In the genomic region with DNA sequence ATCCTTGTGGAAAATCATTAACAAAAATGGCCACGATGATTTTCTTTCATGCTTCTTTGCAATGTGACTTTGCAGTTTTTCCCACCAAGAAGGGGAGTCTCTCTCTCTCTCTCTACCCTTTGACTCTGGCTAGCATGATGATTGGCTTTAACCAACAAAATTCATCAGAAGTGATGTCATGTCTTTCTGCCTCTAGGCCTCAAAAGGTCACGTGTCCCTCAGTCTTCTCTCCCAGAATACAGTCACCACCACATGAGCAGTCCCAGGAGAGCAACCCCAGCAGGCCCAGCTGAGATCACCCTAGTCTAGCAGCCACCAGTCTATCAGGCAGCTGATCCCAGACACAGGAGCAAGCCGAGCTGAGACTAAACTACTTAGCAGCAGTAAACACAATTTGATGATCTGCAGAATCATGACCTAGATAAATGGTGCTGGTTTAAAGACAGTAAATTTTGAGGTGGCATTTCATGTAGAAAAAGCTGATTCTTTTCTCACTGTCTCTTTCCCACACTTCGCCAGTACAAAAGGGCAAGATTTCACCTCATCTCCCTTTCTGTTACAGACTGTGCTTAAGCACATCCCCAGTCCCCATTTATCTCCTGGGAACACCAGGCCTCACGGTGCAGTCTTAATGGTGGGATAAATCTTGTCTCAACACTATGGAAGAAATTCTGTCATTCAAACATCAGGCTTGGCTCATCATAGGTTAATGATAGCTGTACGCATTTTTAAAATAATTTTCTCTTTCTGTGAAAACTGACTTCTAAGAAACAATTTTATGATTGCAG, we compare ENCODE assay signal across 11 cellular contexts.
DNase-seq lines count a peak whose midpoint lies in the region; ATAC-seq and TF ChIP-seq lines count a peak whose summit lies in the region.
"Had no signal": no experiment of that assay in that cellular context is flagged by ENCODE, and none has a peak within 500 bp of the region (broad histone marks: within the 10 kb centered on the region; RNA-seq: fewer than 3 reads in every experiment).

No MANE protein-coding gene starts in this region.

- intact Hi-C loops in mammary epithelial cell (cut with micrococcal nuclease): loop anchor here (5.0 to 10.0 kb wide), 3 partner anchors 195 to 385 kb away; no protein-coding TSS in a partner anchor
- intact Hi-C loops in transverse colon (cut with DNase I; ENCODE audit: low total_unique reads): no loop called here

- no peak overlapping the region for H3K27ac ChIP-seq in mammary epithelial cell (ENCODE audit: insufficient read depth, low read depth, low read length)
- peak overlapping the region in 1 of 4 donors; percentile 33 for H3K27ac ChIP-seq in transverse colon
- H3K27ac ChIP-seq: upper lobe of left lung had no signal

- DNase-seq in HFFc6 (peak; percentile 91), mammary epithelial cell (peak; percentile 39), kidney glomerular epithelial cell (lab: John Stamatoyannopoulos, UW) (peak; percentile 62), transverse colon (peak; percentile 10)
- DNase-seq in stimulated activated CD4-positive, alpha-beta T cell treated with anti-CD3 and anti-CD28 coated beads, Interleukin-2, amount 100 ng/mL, for 48 hours: no peak
- DNase-seq in activated T-cell treated with anti-CD3 and anti-CD28 coated beads, Interleukin-2, amount 50 U/mL, for 4 hours: no peak
- DNase-seq in effector CD8-positive, alpha-beta T cell (lab: John Stamatoyannopoulos, UW): no peak
- DNase-seq: NCI-H1092, upper lobe of left lung had no signal

- ATAC-seq in activated T-cell treated with anti-CD3 and anti-CD28 coated beads, Interleukin-2, amount 50 U/mL, for 4 hours: no peak
- no peak for ATAC-seq in activated T-helper 17 cell treated with anti-CD3 and anti-CD28 coated beads, Interleukin-2, amount 50 U/mL, for 72 hours (replicated peaks)

- H3K9ac ChIP-seq in mammary epithelial cell (ENCODE audit: insufficient read depth, low read length): no peak overlapping the region

- H3K36me3 Mint-ChIP-seq in HFFc6 (ENCODE audit: low read depth): peaks cover 17% of the 10 kb centered on the region
- H3K36me3 Mint-ChIP-seq in activated T-cell treated with anti-CD3 and anti-CD28 coated beads, Interleukin-2, amount 50 U/mL, for 4 hours (ENCODE audit: insufficient read depth): no peaks in the 10 kb centered on the region
- no peaks in the 10 kb centered on the region for H3K36me3 Mint-ChIP-seq in activated T-helper 17 cell treated with anti-CD3 and anti-CD28 coated beads, Interleukin-2, amount 50 U/mL, for 72 hours (ENCODE audit: low read depth)
- H3K36me3 Mint-ChIP-seq: activated naive CD8-positive, alpha-beta T cell had no signal

- H3K4me1 Mint-ChIP-seq in HFFc6 (ENCODE audit: low read depth): peaks cover 58% of the 10 kb centered on the region
- no peaks in the 10 kb centered on the region for H3K4me1 Mint-ChIP-seq in activated T-cell treated with anti-CD3 and anti-CD28 coated beads, Interleukin-2, amount 50 U/mL, for 4 hours (ENCODE audit: low read depth)
- no peaks in the 10 kb centered on the region for H3K4me1 Mint-ChIP-seq in activated T-helper 17 cell treated with anti-CD3 and anti-CD28 coated beads, Interleukin-2, amount 50 U/mL, for 72 hours

- no peaks in the 10 kb centered on the region for H3K79me2 ChIP-seq in mammary epithelial cell (ENCODE audit: insufficient read depth, low read length)

- no peaks in the 10 kb centered on the region for H4K20me1 ChIP-seq in mammary epithelial cell (ENCODE audit: insufficient read depth, low read length)

- H3K4me1 ChIP-seq in mammary epithelial cell (ENCODE audit: insufficient read depth, low read length) (peaks cover 10% of the 10 kb centered on the region), transverse colon (no peaks in the 10 kb centered on the region)

- dilution Hi-C loops in mammary epithelial cell (cut with HindIII; ENCODE audit: low sequenced_read_pairs): loop anchor here (25.0 kb wide), 1 partner anchor 393 kb away; no protein-coding TSS in a partner anchor

- no peak for TF ChIP-seq EP300 in transverse colon (IDR thresholded peaks at IDR 0.05; ENCODE audit: low read depth)

- H3K36me3 ChIP-seq in mammary epithelial cell (ENCODE audit: insufficient read depth, low read length) (no peaks in the 10 kb centered on the region), transverse colon (no peaks in the 10 kb centered on the region)
- H3K36me3 ChIP-seq: upper lobe of left lung had no signal

- peak overlapping the region; percentile 74 for H3K27ac Mint-ChIP-seq in HFFc6
- no peak overlapping the region for H3K27ac Mint-ChIP-seq in activated T-helper 17 cell treated with anti-CD3 and anti-CD28 coated beads, Interleukin-2, amount 50 U/mL, for 72 hours
- H3K27ac Mint-ChIP-seq: activated naive CD8-positive, alpha-beta T cell had no signal

- H3K4me2 ChIP-seq in mammary epithelial cell (ENCODE audit: insufficient read depth, low read depth, low read length): no peak overlapping the region

- WGBS in mammary epithelial cell (ENCODE audit: low coverage, missing lambda C conversion rate): 88% methylated on average over 6 of the region's 6 CpGs
- 60 to 65% methylated on average over 4 to 6 of the region's 6 CpGs for WGBS in transverse colon (ENCODE audit: low coverage in 1 of 2), 2 donors

- no peak for TF ChIP-seq POLR2A in transverse colon (IDR thresholded peaks at IDR 0.05)

- CTCF ChIA-PET in mammary epithelial cell (lab: Charles Lee; ENCODE audit: low non-redundant PET): no interaction called here

- H2AFZ ChIP-seq in mammary epithelial cell (ENCODE audit: low read depth, low read length): no peak overlapping the region

- TF ChIP-seq CTCF in HFFc6 (IDR thresholded peaks at IDR 0.05) (no peak), mammary epithelial cell (conservative IDR thresholded peaks at IDR 0.05 in 1 of 2, IDR thresholded peaks at IDR 0.05 in 1 of 2; ENCODE audit: extremely low read depth in 1 of 2, insufficient read depth in 1 of 2, low read depth in 1 of 2, low read length in 2 of 2) (no peak), transverse colon (IDR thresholded peaks at IDR 0.05) (no peak)

- no TSS peak for BruUV-seq in mammary epithelial cell (replicated peaks; lab: Mats Ljungman, UMichigan)

- in situ Hi-C loops in mammary epithelial cell (cut with MboI; ENCODE audit: low sequenced_read_pairs in 2 of 2): no loop called here
- in situ Hi-C loops in transverse colon (cut with MboI; ENCODE audit: low pct_ligation_motif_present in 1 of 4, low pct_unique_long_range_greater_than_20kb in 1 of 4, low sequenced_read_pairs in 3 of 4): no loop called here

- H3K4me3 ChIP-seq in mammary epithelial cell (replicated peaks in 1 of 3; ENCODE audit: insufficient read depth in 1 of 3, low read depth in 2 of 3, low read length in 3 of 3) (no peak overlapping the region), transverse colon (no peak overlapping the region)
- H3K4me3 ChIP-seq: upper lobe of left lung had no signal

- H3K9me3 ChIP-seq in mammary epithelial cell (replicated peaks; ENCODE audit: insufficient read depth, low read length) (peaks cover 3% of the 10 kb centered on the region), transverse colon (no peaks in the 10 kb centered on the region)
- H3K9me3 ChIP-seq: upper lobe of left lung had no signal

- H3K4me3 Mint-ChIP-seq in HFFc6: no peak overlapping the region
- H3K4me3 Mint-ChIP-seq in activated T-cell treated with anti-CD3 and anti-CD28 coated beads, Interleukin-2, amount 50 U/mL, for 4 hours: no peak overlapping the region
- H3K4me3 Mint-ChIP-seq in activated T-helper 17 cell treated with anti-CD3 and anti-CD28 coated beads, Interleukin-2, amount 50 U/mL, for 72 hours: no peak overlapping the region
- H3K4me3 Mint-ChIP-seq: activated naive CD8-positive, alpha-beta T cell had no signal

- no peaks in the 10 kb centered on the region for H3K27me3 Mint-ChIP-seq in HFFc6 (ENCODE audit: insufficient read depth)
- no peaks in the 10 kb centered on the region for H3K27me3 Mint-ChIP-seq in activated T-cell treated with anti-CD3 and anti-CD28 coated beads, Interleukin-2, amount 50 U/mL, for 4 hours (ENCODE audit: low read depth)
- H3K27me3 Mint-ChIP-seq in activated T-helper 17 cell treated with anti-CD3 and anti-CD28 coated beads, Interleukin-2, amount 50 U/mL, for 72 hours: peaks cover 3% of the 10 kb centered on the region
- H3K27me3 Mint-ChIP-seq: activated naive CD8-positive, alpha-beta T cell had no signal

- H3K27me3 ChIP-seq in mammary epithelial cell (ENCODE audit: insufficient read depth, low read length) (no peaks in the 10 kb centered on the region), transverse colon (no peaks in the 10 kb centered on the region)
- H3K27me3 ChIP-seq: upper lobe of left lung had no signal

- H3K9me3 Mint-ChIP-seq in HFFc6: peaks cover 13% of the 10 kb centered on the region
- H3K9me3 Mint-ChIP-seq in activated T-cell treated with anti-CD3 and anti-CD28 coated beads, Interleukin-2, amount 50 U/mL, for 4 hours: no peaks in the 10 kb centered on the region
- peaks cover 8% of the 10 kb centered on the region for H3K9me3 Mint-ChIP-seq in activated T-helper 17 cell treated with anti-CD3 and anti-CD28 coated beads, Interleukin-2, amount 50 U/mL, for 72 hours

Comparison
In these comparisons a context has a peak if more than half of its experiments do, and no peak if none do; other contexts are left out.
1. DNase-seq: peak in HFFc6 (single experiment), mammary epithelial cell (single experiment), kidney glomerular epithelial cell (single experiment) and transverse colon (single experiment); none in stimulated activated CD4-positive, alpha-beta T cell treated with anti-CD3 and anti-CD28 coated beads, Interleukin-2, amount 100 ng/mL, for 48 hours (0 of 2), activated T-cell treated with anti-CD3 and anti-CD28 coated beads, Interleukin-2, amount 50 U/mL, for 4 hours (single experiment) and effector CD8-positive, alpha-beta T cell (single experiment).